In genomic region chr2:139359818-139360217, GRCh38 we compare ENCODE assay signal across 31 cellular contexts.
"Had no signal": no experiment of that assay in that cellular context is flagged by ENCODE, and none has a peak within 500 bp of the region (broad histone marks: within the 10 kb centered on the region; RNA-seq: fewer than 3 reads in every experiment).

No MANE protein-coding gene starts in this region.

- ATAC-seq: activated naive CD4-positive, alpha-beta T cell treated with anti-CD3 and anti-CD28 coated beads, Interleukin-2, amount 50 U/mL, for 72 hours; activated naive CD8-positive, alpha-beta T cell treated with anti-CD3 and anti-CD28 coated beads, Interleukin-2, amount 50 U/mL, for 24 hours; activated T-cell treated with anti-CD3 and anti-CD28 coated beads, Interleukin-2, amount 50 U/mL, for 4 hours; activated T-cell treated with anti-CD3 and anti-CD28 coated beads, Interleukin-2, amount 50 U/mL, for 72 hours; activated T-helper 17 cell treated with anti-CD3 and anti-CD28 coated beads, Interleukin-2, amount 50 U/mL, for 72 hours; body of pancreas had no signal

- DNase-seq: activated effector memory CD4-positive, alpha-beta T cell treated with Interleukin-2 at 50 U/mL for 16 hours; activated gamma-delta T cell; activated gamma-delta T cell treated with Interleukin-2 at 50 U/mL for 16 hours; activated naive CD4-positive, alpha-beta T cell; activated naive CD4-positive, alpha-beta T cell treated with anti-CD3 and anti-CD28 coated beads for 36 hours; activated naive CD4-positive, alpha-beta T cell treated with anti-CD3 and anti-CD28 coated beads, Interleukin-2, amount 10 ng/mL, durations not matched to agents 7 days and 5 days; activated naive CD4-positive, alpha-beta T cell treated with anti-CD3 and anti-CD28 coated beads, Interleukin-2, amount 50 U/mL, for 16 hours; activated naive CD4-positive, alpha-beta T cell treated with Interleukin-2 at 50 U/mL for 16 hours; activated naive CD8-positive, alpha-beta T cell treated with anti-CD3 and anti-CD28 coated beads for 36 hours; activated naive CD8-positive, alpha-beta T cell treated with anti-CD3 and anti-CD28 coated beads, Interleukin-2, amount 10 ng/mL, durations not matched to agents 7 days and 5 days; activated naive CD8-positive, alpha-beta T cell treated with anti-CD3 and anti-CD28 coated beads, Interleukin-2, amount 50 U/mL, for 24 hours; activated T-cell treated with anti-CD3 and anti-CD28 coated beads, Interleukin-2, amount 50 U/mL, for 1 hour; activated T-cell treated with anti-CD3 and anti-CD28 coated beads, Interleukin-2, amount 50 U/mL, for 24 hours; activated T-cell treated with anti-CD3 and anti-CD28 coated beads, Interleukin-2, amount 50 U/mL, for 4 hours; activated T-cell treated with anti-CD3 and anti-CD28 coated beads, Interleukin-2, amount 50 U/mL, for 48 hours; activated T-cell treated with anti-CD3 and anti-CD28 coated beads, Interleukin-2, amount 50 U/mL, for 72 hours; adrenal gland; amniotic stem cell; amygdala; anterior cingulate cortex; aorta; body of pancreas; brain microvascular endothelial cell; caudate nucleus; central memory CD4-positive, alpha-beta T cell; cerebellar nuclear complex had no signal

- H3K4me3 ChIP-seq: adrenal gland, ascending aorta, body of pancreas, breast epithelium, cardiac muscle cell had no signal

- H3K9me3 ChIP-seq: adrenal gland, ascending aorta, body of pancreas, breast epithelium had no signal

- H3K4me1 ChIP-seq: adrenal gland, ascending aorta, body of pancreas, breast epithelium had no signal

- H3K36me3 ChIP-seq: adrenal gland, ascending aorta, brain microvascular endothelial cell, breast epithelium, cardiac muscle cell had no signal
